ENCODE assay signal across 24 cellular contexts in the genomic region with DNA sequence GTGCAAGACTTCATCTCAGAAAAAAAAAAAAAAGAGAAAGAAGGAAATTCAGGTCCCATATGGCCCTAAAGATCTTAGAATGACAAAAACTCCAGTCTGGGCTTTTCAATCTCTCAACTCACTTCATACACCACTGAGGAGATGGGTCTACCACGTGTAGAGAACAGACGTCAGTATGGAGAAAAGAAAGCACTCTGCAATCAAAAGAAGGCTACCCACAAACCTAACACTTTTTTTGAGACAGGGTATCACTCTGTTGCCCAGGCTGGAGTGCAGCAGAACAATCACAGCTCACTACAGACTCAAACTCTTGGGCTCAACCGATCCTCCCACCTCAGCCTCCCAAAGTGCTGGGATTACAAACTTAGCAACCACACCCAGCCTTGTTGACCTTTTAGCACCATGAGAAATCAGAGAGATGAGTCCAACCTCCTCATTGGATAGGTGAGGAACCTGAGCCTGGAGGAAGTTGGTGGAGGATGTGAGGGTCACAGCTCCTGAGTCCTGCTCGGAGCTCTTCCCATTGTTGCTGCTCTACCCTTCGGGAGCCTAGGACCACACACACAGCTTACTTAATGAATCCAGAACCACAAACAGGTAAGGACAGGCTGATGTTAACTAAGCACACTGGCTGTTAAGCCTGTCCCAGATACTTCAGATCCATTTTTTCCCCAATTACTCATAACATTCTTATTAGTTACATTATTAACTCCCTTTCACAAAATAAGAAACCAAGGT. TPM values are rescaled to one million over a fixed set of nuclear protein-coding genes. Genes with fewer than 3 reads are reported as not detected.
DNase-seq lines count a peak whose midpoint lies in the region; ATAC-seq and TF ChIP-seq lines count a peak whose summit lies in the region.
"Had no signal": no experiment of that assay in that cellular context is flagged by ENCODE, and none has a peak within 500 bp of the region (broad histone marks: within the 10 kb centered on the region; RNA-seq: fewer than 3 reads in every experiment).

No MANE protein-coding gene starts in this region.

- H3F3A ChIP-seq in PC-3 (ENCODE audit: low read length, unreplicated experiment) (peaks cover 20% of the 10 kb centered on the region), neural progenitor cell (ENCODE audit: low read depth) (no peaks in the 10 kb centered on the region)

- no peaks in the 10 kb centered on the region for H3K9me3 ChIP-seq in PC-3 (ENCODE audit: low read length)
- no peaks in the 10 kb centered on the region for H3K9me3 ChIP-seq in neural progenitor cell (ENCODE audit: low read depth)
- H3K9me3 ChIP-seq: thyroid gland had no signal

- H2AFZ ChIP-seq in PC-3 (ENCODE audit: low read length), result no peak overlapping the region
- no peak overlapping the region for H2AFZ ChIP-seq in neural progenitor cell (replicated peaks)

- H3K4me3 ChIP-seq in PC-3 (ENCODE audit: low read length) (no peak overlapping the region), epithelial cell of esophagus (ENCODE audit: low read length) (no peak overlapping the region), neural progenitor cell (no peak overlapping the region)
- H3K4me3 ChIP-seq: smooth muscle cell, thyroid gland had no signal

- no peaks in the 10 kb centered on the region for H3K36me3 Mint-ChIP-seq in neural progenitor cell
- H3K36me3 Mint-ChIP-seq: activated naive CD8-positive, alpha-beta T cell treated with anti-CD3 and anti-CD28 coated beads, Interleukin-2, amount 10 ng/mL, durations not matched to agents 7 days and 5 days; CD4-positive, alpha-beta memory T cell had no signal

- TF ChIP-seq CTCF in PC-3 (conservative IDR thresholded peaks at IDR 0.05; ENCODE audit: low read depth, low read length) (no peak), epithelial cell of esophagus (IDR thresholded peaks at IDR 0.05; ENCODE audit: insufficient read depth, low read depth, low read length, missing control alignments) (no peak), neural progenitor cell (IDR thresholded peaks at IDR 0.05) (no peak)

- CTCF ChIA-PET in PC-3 (lab: Charles Lee), result no interaction called here

- BruUV-seq in PC-3 (replicated peaks; lab: Mats Ljungman, UMichigan), result no TSS peak

- no peak for ATAC-seq in PC-3
- ATAC-seq: left lobe of liver had no signal

- H3K36me3 ChIP-seq in PC-3 (ENCODE audit: low read depth, low read length) (peaks cover 9% of the 10 kb centered on the region), neural progenitor cell (no peaks in the 10 kb centered on the region)
- H3K36me3 ChIP-seq: thyroid gland had no signal

- POLR2A ChIA-PET in PC-3 (lab: Charles Lee; ENCODE audit: unreplicated experiment), result no interaction called here

- DNase-seq in DMS53 treated with DMSO at 0.1 percent for 48 hours (lab: John Stamatoyannopoulos, UW; ENCODE audit: unreplicated experiment), result peak; percentile 46
- DNase-seq in PC-3, result peak; percentile 30
- peak; percentile 52 for DNase-seq in epithelial cell of esophagus (ENCODE audit: low read depth)
- no peak for DNase-seq in neural progenitor cell (ENCODE audit: low spot score)
- DNase-seq in OCI-M2 (lab: John Stamatoyannopoulos, UW; ENCODE audit: unreplicated experiment), result no peak
- DNase-seq in LoVo (ENCODE audit: low spot score), result no peak
- no peak for DNase-seq in AML-193 (lab: John Stamatoyannopoulos, UW)
- DNase-seq: activated CD8-positive, alpha-beta memory T cell treated with anti-CD3 and anti-CD28 coated beads, Interleukin-2, amount 50 U/mL, for 4 hours; activated naive CD8-positive, alpha-beta T cell treated with anti-CD3 and anti-CD28 coated beads, Interleukin-2, amount 10 ng/mL, durations not matched to agents 7 days and 5 days; CD4-positive, alpha-beta memory T cell; DMS79; effector memory CD4-positive, alpha-beta T cell; NCI-H1105; NCI-H446; RPMI8226; stimulated activated CD4-positive, alpha-beta T cell treated with anti-CD3 and anti-CD28 coated beads, Interleukin-2, amount 100 ng/mL, for 48 hours; stimulated activated naive CD4-positive, alpha-beta T cell treated with Interleukin-2 at 50 U/mL for 16 hours; thyroid gland; WERI-Rb-1 had no signal

- H3K27me3 ChIP-seq in PC-3 (ENCODE audit: low read length) (no peaks in the 10 kb centered on the region), neural progenitor cell (no peaks in the 10 kb centered on the region)
- H3K27me3 ChIP-seq: thyroid gland had no signal

- peaks cover 13% of the 10 kb centered on the region for H3K4me1 Mint-ChIP-seq in neural progenitor cell

- peak overlapping the region; percentile 99 for H3K27ac ChIP-seq in PC-3 (ENCODE audit: low read length)
- no peak overlapping the region for H3K27ac ChIP-seq in neural progenitor cell
- H3K27ac ChIP-seq: thyroid gland, WERI-Rb-1 had no signal

- H3K4me1 ChIP-seq in PC-3 (ENCODE audit: insufficient read depth, low read length) (peaks cover 59% of the 10 kb centered on the region), neural progenitor cell (no peaks in the 10 kb centered on the region)

- peaks cover 3% of the 10 kb centered on the region for H3K27me3 Mint-ChIP-seq in neural progenitor cell (ENCODE audit: insufficient read depth, low read depth)

- H3K4me2 ChIP-seq in PC-3 (ENCODE audit: low read length), result no peak overlapping the region
- no peak overlapping the region for H3K4me2 ChIP-seq in neural progenitor cell
- H3K4me2 ChIP-seq: smooth muscle cell had no signal

- peak overlapping the region; percentile 66 for H3K27ac Mint-ChIP-seq in neural progenitor cell
- H3K27ac Mint-ChIP-seq: activated naive CD8-positive, alpha-beta T cell treated with anti-CD3 and anti-CD28 coated beads, Interleukin-2, amount 10 ng/mL, durations not matched to agents 7 days and 5 days; activated T-helper 2 cell treated with anti-CD3 and anti-CD28 coated beads, Interferon-gamma antibody, Interleukin-2, Interleukin-4, amounts not matched to agents 10 μg/mL and 5 μg/mL and 100 μg/mL, durations not matched to agents 14 hours and 24 hours and 36 hours; T-helper 2 cell treated with Interferon-gamma antibody and Interleukin-4, amounts not matched to agents 5 μg/mL and 100 μg/mL, for 36 hours had no signal

- no peak overlapping the region for H3K9ac ChIP-seq in PC-3 (ENCODE audit: low read length)
- no peak overlapping the region for H3K9ac ChIP-seq in neural progenitor cell

- intact Hi-C loops in PC-3 (cut with micrococcal nuclease), result no loop called here

- H3K9me3 Mint-ChIP-seq in neural progenitor cell, result no peaks in the 10 kb centered on the region
- H3K9me3 Mint-ChIP-seq: activated naive CD8-positive, alpha-beta T cell treated with anti-CD3 and anti-CD28 coated beads, Interleukin-2, amount 10 ng/mL, durations not matched to agents 7 days and 5 days; activated T-helper 2 cell treated with anti-CD3 and anti-CD28 coated beads, Interferon-gamma antibody, Interleukin-2, Interleukin-4, amounts not matched to agents 10 μg/mL and 5 μg/mL and 100 μg/mL, durations not matched to agents 14 hours and 24 hours and 36 hours; CD4-positive, alpha-beta memory T cell; neural crest cell; T-helper 2 cell treated with Interferon-gamma antibody and Interleukin-4, amounts not matched to agents 5 μg/mL and 100 μg/mL, for 36 hours had no signal

- H4K20me1 ChIP-seq in PC-3 (ENCODE audit: low read length), result peaks cover 4% of the 10 kb centered on the region; the same call in 1 of the 2 replicates
- H4K20me1 ChIP-seq in neural progenitor cell (ENCODE audit: low read depth), result no peaks in the 10 kb centered on the region

- no peak overlapping the region for H3K4me3 Mint-ChIP-seq in neural progenitor cell
- H3K4me3 Mint-ChIP-seq: activated naive CD8-positive, alpha-beta T cell treated with anti-CD3 and anti-CD28 coated beads, Interleukin-2, amount 10 ng/mL, durations not matched to agents 7 days and 5 days; CD4-positive, alpha-beta memory T cell; neural crest cell; T-helper 2 cell treated with Interferon-gamma antibody and Interleukin-4, amounts not matched to agents 5 μg/mL and 100 μg/mL, for 36 hours had no signal

- H3K79me2 ChIP-seq in PC-3 (ENCODE audit: low read length), result peaks cover 90% of the 10 kb centered on the region
- no peaks in the 10 kb centered on the region for H3K79me2 ChIP-seq in neural progenitor cell (ENCODE audit: low read depth)

- H3K9me2 ChIP-seq in PC-3 (replicated peaks; ENCODE audit: low read length), result no peaks in the 10 kb centered on the region

RNA-seq across cellular contexts. Expression of a gene that starts 23.7 kb away (rescaled TPM):
- 39.7 and 41.7 TPM in 2 replicates for total RNA-seq in PC-3 (2014; rRNA removed)
- 3.9 and 4.1 TPM in 2 replicates for total RNA-seq in neural progenitor cell (ENCODE audit: low replicate concordance)

Comparison
In these comparisons a context has a peak if more than half of its experiments do, and no peak if none do; other contexts are left out.
1. DNase-seq: peak in DMS53 treated with DMSO at 0.1 percent for 48 hours (single experiment), PC-3 (single experiment) and epithelial cell of esophagus (single experiment); none in neural progenitor cell (single experiment), OCI-M2 (single experiment), LoVo (single experiment) and AML-193 (0 of 2).